1 cellular context compared by ENCODE assay signal in genomic region chr6:141464490-141464889, GRCh38.
TF ChIP-seq lines count a peak whose summit lies in the region.

No MANE protein-coding gene starts in this region.

TF ChIP-seq in GM12878, 131 proteins besides CTCF, POLR2A, EP300 and RAD21 (continued from another document):
- TF ChIP-seq PRDM15 (CRISPR knock-in tag; IDR thresholded peaks at IDR 0.05) (no peak), TCF12 (IDR thresholded peaks at IDR 0.05; ENCODE audit: low read depth, low read length) (0 out of 2 replicates have a peak, but pooled peaks have one; percentile 23), CBX5 (IDR thresholded peaks at IDR 0.05; ENCODE audit: low read depth) (no peak), MEF2B (IDR thresholded peaks at IDR 0.05; ENCODE audit: partially characterized antibody, poor library complexity, severe bottlenecking) (peak; percentile 51), MTA2 (IDR thresholded peaks at IDR 0.05; ENCODE audit: low read depth) (peak; percentile 51; the same call in 1 of the 2 replicates), CHD4 (IDR thresholded peaks at IDR 0.05) (no peak), ZNF207 (IDR thresholded peaks at IDR 0.05; ENCODE audit: borderline replicate concordance) (no peak), KDM1A (IDR thresholded peaks at IDR 0.05; ENCODE audit: borderline replicate concordance) (no peak), PKNOX1 (IDR thresholded peaks at IDR 0.05) (peak; percentile 68), BCL11A (IDR thresholded peaks at IDR 0.05; ENCODE audit: low read depth, low read length) (no peak), CHD1 (IDR thresholded peaks at IDR 0.05; ENCODE audit: low read depth, low read length) (no peak), MAX (IDR thresholded peaks at IDR 0.05; ENCODE audit: low read depth, low read length) (no peak), MXI1 (IDR thresholded peaks at IDR 0.05; ENCODE audit: low read depth, low read length) (0 out of 2 replicates have a peak, but pooled peaks have one; percentile 45), SMARCA5 (IDR thresholded peaks at IDR 0.05) (no peak), RELA (IDR thresholded peaks at IDR 0.05; ENCODE audit: borderline replicate concordance, partially characterized antibody) (no peak), NRF1 (conservative IDR thresholded peaks at IDR 0.05; ENCODE audit: low read depth, low read length) (no peak), ZNF384 (IDR thresholded peaks at IDR 0.05; ENCODE audit: borderline replicate concordance, low read depth, low read length) (no peak), E2F4 (IDR thresholded peaks at IDR 0.05; ENCODE audit: low read depth, low read length) (no peak), TCF3 (IDR thresholded peaks at IDR 0.05; ENCODE audit: borderline replicate concordance, insufficient read depth, low read depth, low read length) (0 out of 2 replicates have a peak, but pooled peaks have one; percentile 22), ETV6 (conservative IDR thresholded peaks at IDR 0.05 in 1 of 2, IDR thresholded peaks at IDR 0.05 in 1 of 2; ENCODE audit: borderline replicate concordance in 1 of 2, low read depth in 1 of 2) (no peak), ELK1 (IDR thresholded peaks at IDR 0.05; ENCODE audit: low read depth, low read length) (no peak), CBX3 (IDR thresholded peaks at IDR 0.05; ENCODE audit: borderline replicate concordance, low read depth) (no peak), E2F8 (IDR thresholded peaks at IDR 0.05; ENCODE audit: low read depth, partially characterized antibody) (no peak), RBBP5 (conservative IDR thresholded peaks at IDR 0.05) (no peak), EZH2 (IDR thresholded peaks at IDR 0.05; ENCODE audit: borderline replicate concordance, control insufficient read depth, low read depth, low read length) (no peak), PML (IDR thresholded peaks at IDR 0.05; ENCODE audit: low read length) (no peak), IRF3 (IDR thresholded peaks at IDR 0.05) (no peak), JUNB (IDR thresholded peaks at IDR 0.05) (no peak), IKZF1 (conservative IDR thresholded peaks at IDR 0.05) (no peak), HDGF (IDR thresholded peaks at IDR 0.05) (no peak)
